22 cellular contexts compared by ENCODE assay signal in genomic region chr6:151842816-151843215, GRCh38. TPM values are rescaled to one million over a fixed set of nuclear protein-coding genes. Genes with fewer than 3 reads are reported as not detected.
"Had no signal": no experiment of that assay in that cellular context is flagged by ENCODE, and none has a peak within 500 bp of the region (broad histone marks: within the 10 kb centered on the region; RNA-seq: fewer than 3 reads in every experiment).

No MANE protein-coding gene starts in this region.

- FAIRE-seq: endothelial cell of umbilical vein, frontal cortex, urothelium cell line had no signal

- H3K9me3 Mint-ChIP-seq: endodermal cell, type B pancreatic cell had no signal

- H3K4me1 Mint-ChIP-seq: endodermal cell; naive thymus-derived CD8-positive, alpha-beta T cell had no signal

- H3K36me3 Mint-ChIP-seq: naive thymus-derived CD8-positive, alpha-beta T cell; type B pancreatic cell had no signal

- H3K27me3 ChIP-seq: heart left ventricle, neutrophil, ovary, right atrium auricular region, suprapubic skin, thyroid gland had no signal

- H3K4me3 ChIP-seq: coronary artery, heart left ventricle, mucosa of descending colon, ovary, right atrium auricular region, smooth muscle cell, suprapubic skin, thyroid gland had no signal

- H3K4me3 Mint-ChIP-seq: endodermal cell; naive thymus-derived CD8-positive, alpha-beta T cell; type B pancreatic cell had no signal

- H3K4me1 ChIP-seq: heart left ventricle, right atrium auricular region, suprapubic skin, thyroid gland had no signal

- H3K4me2 ChIP-seq: smooth muscle cell had no signal

- H3K36me3 ChIP-seq: heart left ventricle, neutrophil, ovary, right atrium auricular region, suprapubic skin, thyroid gland had no signal

- H3K27ac Mint-ChIP-seq: endodermal cell; naive thymus-derived CD8-positive, alpha-beta T cell; type B pancreatic cell had no signal

- H3K9me3 ChIP-seq: heart left ventricle, mucosa of descending colon, neutrophil, ovary, right atrium auricular region, suprapubic skin, thyroid gland had no signal

- H3K27ac ChIP-seq: coronary artery, heart left ventricle, neutrophil, ovary, right atrium auricular region, suprapubic skin, thyroid gland had no signal

- DNase-seq: effector CD4-positive, alpha-beta T cell; endodermal cell; heart left ventricle; hippocampal formation; mucosa of descending colon; naive thymus-derived CD8-positive, alpha-beta T cell; ovary; stimulated activated CD4-positive, alpha-beta T cell treated with anti-CD3 and anti-CD28 coated beads, Interleukin-2, amount 100 ng/mL, for 48 hours; stimulated activated naive CD4-positive, alpha-beta T cell treated with Interleukin-2 at 50 U/mL for 16 hours; thyroid gland had no signal

RNA-seq across cellular contexts. Expression of gene ESR1, which starts 35.3 kb away (rescaled TPM):
- total RNA-seq: chondrocyte, dermis microvascular lymphatic vessel endothelial cell, endodermal cell, endothelial cell of umbilical vein, glomerular endothelial cell, smooth muscle cell had no signal
